ENCODE assay signal across 1 cellular context in the genomic region with DNA sequence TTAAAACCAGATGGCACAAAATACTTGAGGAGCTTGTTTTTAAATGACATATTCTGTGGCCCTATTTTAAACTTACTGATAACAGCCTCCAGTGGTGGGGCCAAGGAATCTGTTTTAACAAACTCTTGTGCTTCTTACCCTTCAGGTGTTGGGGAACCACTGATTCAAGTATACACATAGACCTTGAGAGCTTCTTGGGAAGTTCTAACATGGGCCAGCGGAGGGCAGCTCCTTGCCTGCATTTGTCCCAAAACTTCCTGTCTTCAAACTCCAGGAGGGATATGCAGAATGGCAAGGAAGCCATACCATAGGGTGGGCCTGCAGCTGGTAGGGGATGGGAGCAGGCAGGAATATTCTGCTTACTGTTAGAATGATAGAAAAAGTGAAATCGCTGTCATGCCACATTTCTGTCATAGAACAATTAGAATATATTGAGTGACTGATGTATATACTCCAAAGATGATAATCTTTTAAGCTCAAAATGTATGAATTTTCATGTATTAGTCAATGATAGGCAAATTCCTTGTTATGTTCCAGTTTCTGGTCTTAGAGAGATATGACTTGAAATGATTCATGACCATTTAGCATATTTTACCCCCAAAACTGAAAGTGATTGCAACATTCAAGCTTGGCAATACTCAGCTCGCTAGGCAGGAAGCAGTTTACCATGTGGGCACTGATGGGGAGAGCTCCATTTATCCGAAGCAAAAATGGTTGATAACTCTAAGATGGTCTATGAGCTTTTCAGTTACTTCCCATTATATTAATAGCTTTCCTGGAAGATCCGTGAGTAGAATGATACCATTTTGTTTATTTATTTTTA.
TF ChIP-seq lines count a peak whose summit lies in the region.

No MANE protein-coding gene starts in this region.

TF ChIP-seq in HepG2, 621 proteins besides CTCF, POLR2A, EP300 and RAD21:
- no peak for TF ChIP-seq ZNF207 (IDR thresholded peaks at IDR 0.05; ENCODE audit: borderline replicate concordance)
- TF ChIP-seq MED1 (CRISPR knock-in tag; IDR thresholded peaks at IDR 0.05), result no peak
- no peak for TF ChIP-seq ZNF274 (CRISPR knock-in tag; IDR thresholded peaks at IDR 0.05)
- no peak for TF ChIP-seq ZNF256 (CRISPR knock-in tag; conservative IDR thresholded peaks at IDR 0.05)
- no peak for TF ChIP-seq NR3C1 (CRISPR knock-in tag; IDR thresholded peaks at IDR 0.05)
- TF ChIP-seq, protein P1, sequence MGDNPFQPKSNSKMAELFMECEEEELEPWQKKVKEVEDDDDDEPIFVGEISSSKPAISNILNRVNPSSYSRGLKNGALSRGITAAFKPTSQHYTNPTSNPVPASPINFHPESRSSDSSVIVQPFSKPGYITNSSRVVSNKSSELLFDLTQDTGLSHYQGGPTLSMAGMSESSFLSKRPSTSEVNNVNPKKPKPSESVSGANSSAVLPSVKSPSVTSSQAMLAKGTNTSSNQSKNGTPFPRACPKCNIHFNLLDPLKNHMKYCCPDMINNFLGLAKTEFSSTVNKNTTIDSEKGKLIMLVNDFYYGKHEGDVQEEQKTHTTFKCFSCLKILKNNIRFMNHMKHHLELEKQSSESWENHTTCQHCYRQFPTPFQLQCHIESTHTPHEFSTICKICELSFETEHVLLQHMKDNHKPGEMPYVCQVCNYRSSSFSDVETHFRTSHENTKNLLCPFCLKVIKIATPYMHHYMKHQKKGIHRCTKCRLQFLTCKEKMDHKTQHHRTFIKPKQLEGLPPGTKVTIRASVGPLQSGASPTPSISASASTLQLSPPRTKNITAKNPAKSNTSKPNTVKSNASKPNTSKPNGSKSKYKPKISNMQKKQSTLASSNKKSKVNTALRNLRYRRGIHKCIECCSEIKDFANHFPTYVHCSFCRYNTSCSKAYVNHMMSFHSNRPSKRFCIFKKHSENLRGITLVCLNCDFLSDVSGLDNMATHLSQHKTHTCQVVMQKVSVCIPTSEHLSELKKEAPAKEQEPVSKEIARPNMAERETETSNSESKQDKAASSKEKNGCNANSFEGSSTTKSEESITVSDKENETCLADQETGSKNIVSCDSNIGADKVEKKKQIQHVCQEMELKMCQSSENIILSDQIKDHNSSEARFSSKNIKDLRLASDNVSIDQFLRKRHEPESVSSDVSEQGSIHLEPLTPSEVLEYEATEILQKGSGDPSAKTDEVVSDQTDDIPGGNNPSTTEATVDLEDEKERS (CRISPR knock-in tag; IDR thresholded peaks at IDR 0.05), result no peak
- no peak for TF ChIP-seq CBX2 (IDR thresholded peaks at IDR 0.05; ENCODE audit: low read depth, low read length)
- no peak for TF ChIP-seq CBX2 (CRISPR knock-in tag; IDR thresholded peaks at IDR 0.05; ENCODE audit: low read depth)
- TF ChIP-seq TCF7 (IDR thresholded peaks at IDR 0.05; ENCODE audit: low read depth), result no peak
